ENCODE assay signal across 11 cellular contexts in genomic region chr5:132472431-132472830, GRCh38. TPM values are rescaled to one million over a fixed set of nuclear protein-coding genes. Genes with fewer than 3 reads are reported as not detected.
DNase-seq lines count a peak whose midpoint lies in the region; ATAC-seq and TF ChIP-seq lines count a peak whose summit lies in the region.
"Had no signal": no experiment of that assay in that cellular context is flagged by ENCODE, and none has a peak within 500 bp of the region (broad histone marks: within the 10 kb centered on the region; RNA-seq: fewer than 3 reads in every experiment).

No MANE protein-coding gene starts in this region.

- H3K4me3 ChIP-seq in stomach, result no peak overlapping the region
- H3K4me3 ChIP-seq: right atrium auricular region, SJSA1 had no signal

- no peak for TF ChIP-seq EP300 in stomach (IDR thresholded peaks at IDR 0.05)

- no peaks in the 10 kb centered on the region for H3K9me3 Mint-ChIP-seq in T-cell
- H3K9me3 Mint-ChIP-seq in effector memory CD8-positive, alpha-beta T cell, result no peaks in the 10 kb centered on the region

- WGBS in stomach, 5 donors, result 93 to 96% (median 96%) methylated on average over 8 of the region's 8 CpGs

- peak overlapping the region in 1 of 3 donors; percentile 61 for H3K4me3 Mint-ChIP-seq in T-cell
- H3K4me3 Mint-ChIP-seq in effector memory CD8-positive, alpha-beta T cell, result peak overlapping the region in 1 of 2 donors; percentile 68
- H3K4me3 Mint-ChIP-seq: mesothelial cell of epicardium had no signal

- no peak for TF ChIP-seq POLR2A in stomach (IDR thresholded peaks at IDR 0.05)

- POLR2A ChIA-PET in T-cell (lab: Charles Lee), result interaction anchor here (0.5 to 5.0 kb wide), 10 partner anchors 8 to 49 kb away, joined by 3 to 75 read pairs (median 8); partner anchors contain the start of gene IRF1 (in 1 of the 2)

- H3K27ac Mint-ChIP-seq in T-cell, result peak overlapping the region; percentile 46 to 58
- peak overlapping the region; percentile 97 to 99 for H3K27ac Mint-ChIP-seq in effector memory CD8-positive, alpha-beta T cell
- H3K27ac Mint-ChIP-seq: mesothelial cell of epicardium had no signal

- no peaks in the 10 kb centered on the region for H3K27me3 Mint-ChIP-seq in T-cell
- H3K27me3 Mint-ChIP-seq in effector memory CD8-positive, alpha-beta T cell, result no peaks in the 10 kb centered on the region

- no peak overlapping the region for H3K27ac ChIP-seq in stomach
- H3K27ac ChIP-seq: right atrium auricular region, SJSA1 had no signal

- no peak for TF ChIP-seq CTCF in stomach (IDR thresholded peaks at IDR 0.05)

- H3K27me3 ChIP-seq in stomach, result no peaks in the 10 kb centered on the region
- H3K27me3 ChIP-seq: right atrium auricular region, SJSA1 had no signal

- peak; percentile 2 for DNase-seq in activated gamma-delta T cell treated with Interleukin-2 at 50 U/mL for 16 hours
- DNase-seq in activated gamma-delta T cell (lab: John Stamatoyannopoulos, UW), result no peak
- DNase-seq in T-cell, result peak in 3 of 34 experiments; percentile 4 to 6 (median 5)
- DNase-seq in effector memory CD8-positive, alpha-beta T cell, result no peak
- DNase-seq in stomach, result peak; percentile 10
- DNase-seq in LoVo (ENCODE audit: low spot score), result no peak
- no peak for DNase-seq in dedifferentiated amniotic fluid mesenchymal stem cell (ENCODE audit: extremely low spot score)
- DNase-seq in HUDEP-2 (lab: John Stamatoyannopoulos, UW; ENCODE audit: unreplicated experiment in 76 of 76), result no peak

- H3K4me1 Mint-ChIP-seq in T-cell, result peaks cover 83 to 93% (median 89%) of the 10 kb centered on the region in 3 donors
- peaks cover 84 to 86% of the 10 kb centered on the region in 2 donors for H3K4me1 Mint-ChIP-seq in effector memory CD8-positive, alpha-beta T cell (ENCODE audit: low read depth in 2 of 2)

- CTCF ChIA-PET in T-cell (lab: Charles Lee), result interaction anchor here (1.0 to 2.9 kb wide), 5 partner anchors 17 to 86 kb away, joined by 3 to 10 read pairs (median 3); no protein-coding TSS in a partner anchor

- peaks cover 9% of the 10 kb centered on the region for H3K36me3 Mint-ChIP-seq in T-cell
- peaks cover 100% of the 10 kb centered on the region for H3K36me3 Mint-ChIP-seq in effector memory CD8-positive, alpha-beta T cell (ENCODE audit: insufficient read depth)

- H3K36me3 ChIP-seq in stomach, result peaks cover 0 to 13% (median 7%) of the 10 kb centered on the region in 4 donors
- H3K36me3 ChIP-seq: right atrium auricular region had no signal

- no peaks in the 10 kb centered on the region for H3K9me3 ChIP-seq in stomach
- H3K9me3 ChIP-seq: right atrium auricular region, SJSA1 had no signal

- no peak for ATAC-seq in T-cell (replicated peaks in 1 of 4)
- ATAC-seq in effector memory CD8-positive, alpha-beta T cell (replicated peaks), result no peak

- H3K4me1 ChIP-seq in stomach, result peaks cover 36 to 85% (median 53%) of the 10 kb centered on the region in 4 donors

- intact Hi-C loops in stomach (cut with DNase I; ENCODE audit: low total_unique reads), result no loop called here

RNA-seq across cellular contexts. Expression of gene IRF1, which starts 18.1 kb away (rescaled TPM):
- 100 to 1,000 TPM; 167 to 859 (median 252) TPM for total RNA-seq in T-cell
- 100 to 1,000 TPM in 2 of 5 donors, 10 to 100 TPM in 3; 18.0 to 256 (median 91.5) TPM for total RNA-seq in stomach
- 10 to 100 TPM; 17.1 to 80.2 (median 49.1) TPM for polyA plus RNA-seq in stomach

Comparison
In these comparisons a context has a peak if more than half of its experiments do, and no peak if none do; other contexts are left out.
1. DNase-seq: peak in activated gamma-delta T cell treated with Interleukin-2 at 50 U/mL for 16 hours (single experiment) and stomach (single experiment); none in activated gamma-delta T cell (single experiment), effector memory CD8-positive, alpha-beta T cell (0 of 3), LoVo (single experiment), dedifferentiated amniotic fluid mesenchymal stem cell (single experiment) and HUDEP-2 (0 of 76).